Comparison of ENCODE assay signal across 8 cellular contexts in the genomic region with DNA sequence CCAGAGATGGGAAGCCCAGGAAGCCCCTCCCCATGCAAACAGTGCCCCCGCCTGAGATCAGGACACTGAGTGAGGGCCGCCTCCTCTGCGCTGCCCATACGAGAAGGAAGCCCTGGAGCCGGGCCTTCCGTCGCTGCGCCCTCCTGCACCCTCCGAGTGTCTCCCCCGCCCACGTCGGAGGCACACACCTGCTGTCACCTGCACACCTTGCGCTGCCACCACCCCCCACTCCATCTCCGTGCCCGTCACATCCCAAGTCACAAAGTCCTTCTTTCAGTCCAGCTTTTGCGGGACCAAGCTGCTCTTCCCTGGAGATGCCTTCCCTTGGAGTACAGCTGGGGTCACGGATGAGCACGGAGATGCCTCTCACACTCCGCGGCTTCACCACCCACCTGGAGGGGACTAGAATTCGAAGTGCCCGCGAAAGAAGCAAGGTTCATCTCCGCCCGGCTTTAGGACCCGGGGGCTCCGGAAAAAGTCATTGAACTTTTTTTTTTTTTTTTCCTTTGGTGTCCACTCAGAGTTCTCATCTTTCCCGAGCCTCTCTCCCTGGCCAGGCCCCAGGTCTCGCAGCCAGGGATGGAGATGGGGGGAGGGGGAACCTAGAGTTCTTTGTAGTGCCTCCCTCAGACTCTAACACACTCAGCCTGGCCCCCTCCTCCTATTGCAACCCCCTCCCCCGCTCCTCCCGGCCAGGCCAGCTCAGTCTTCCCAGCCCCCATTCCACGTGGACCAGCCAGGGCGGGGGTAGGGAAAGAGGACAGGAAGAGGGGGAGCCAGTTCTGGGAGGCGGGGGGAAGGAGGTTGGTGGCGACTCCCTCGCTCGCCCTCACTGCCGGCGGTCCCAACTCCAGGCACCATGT. TPM values are rescaled to one million over a fixed set of nuclear protein-coding genes. Genes with fewer than 3 reads are reported as not detected.
A peak's percentile ranks its signal among the peaks of the same experiment; 100 is the strongest.
DNase-seq lines count a peak whose midpoint lies in the region; ATAC-seq and TF ChIP-seq lines count a peak whose summit lies in the region.

A gene with protein sequence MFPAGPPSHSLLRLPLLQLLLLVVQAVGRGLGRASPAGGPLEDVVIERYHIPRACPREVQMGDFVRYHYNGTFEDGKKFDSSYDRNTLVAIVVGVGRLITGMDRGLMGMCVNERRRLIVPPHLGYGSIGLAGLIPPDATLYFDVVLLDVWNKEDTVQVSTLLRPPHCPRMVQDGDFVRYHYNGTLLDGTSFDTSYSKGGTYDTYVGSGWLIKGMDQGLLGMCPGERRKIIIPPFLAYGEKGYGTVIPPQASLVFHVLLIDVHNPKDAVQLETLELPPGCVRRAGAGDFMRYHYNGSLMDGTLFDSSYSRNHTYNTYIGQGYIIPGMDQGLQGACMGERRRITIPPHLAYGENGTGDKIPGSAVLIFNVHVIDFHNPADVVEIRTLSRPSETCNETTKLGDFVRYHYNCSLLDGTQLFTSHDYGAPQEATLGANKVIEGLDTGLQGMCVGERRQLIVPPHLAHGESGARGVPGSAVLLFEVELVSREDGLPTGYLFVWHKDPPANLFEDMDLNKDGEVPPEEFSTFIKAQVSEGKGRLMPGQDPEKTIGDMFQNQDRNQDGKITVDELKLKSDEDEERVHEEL (plus strand): TSS at position 829 of the 863 bp plus-strand sequence. CDS start 31 bp downstream, at position 860.

- DNase-seq in NCI-H2029 (lab: John Stamatoyannopoulos, UW) (peak; percentile 69), NCI-H2029 treated with DMSO at 0.1 percent for 48 hours (lab: John Stamatoyannopoulos, UW) (no peak), NCI-H1092 treated with DMSO at 0.1 percent for 48 hours (lab: John Stamatoyannopoulos, UW) (peak; percentile 45), WERI-Rb-1 (peak; percentile 94), coronary artery (ENCODE audit: low spot score) (no peak), kidney glomerular epithelial cell (lab: John Stamatoyannopoulos, UW) (peak; percentile 77), spleen (no peak)

- H3K27ac ChIP-seq in WERI-Rb-1 (peak within 1 kb of the TSS; percentile 96), coronary artery (peak within 1 kb of the TSS; percentile 51 to 90), spleen (peak within 1 kb of the TSS in 7 of 8 donors; percentile 40 to 85 (median 69))

- H3K4me3 ChIP-seq in WERI-Rb-1 (ENCODE audit: low read depth, low read length): peak within 1 kb of the TSS; percentile 77
- H3K4me3 ChIP-seq in coronary artery: peak within 1 kb of the TSS; percentile 95
- peak within 1 kb of the TSS; percentile 64 to 89 (median 74) for H3K4me3 ChIP-seq in spleen

- H3K36me3 ChIP-seq in WERI-Rb-1: peaks cover 33% of the 10 kb centered on the region
- H3K36me3 ChIP-seq in spleen: no peaks in the 10 kb centered on the region

- TF ChIP-seq CTCF in WERI-Rb-1 (IDR thresholded peaks at IDR 0.05; ENCODE audit: low read depth, low read length): peak; percentile 4; the same call in 1 of the 2 replicates
- no peak for TF ChIP-seq CTCF in coronary artery (IDR thresholded peaks at IDR 0.05)
- no peak for TF ChIP-seq CTCF in spleen (IDR thresholded peaks at IDR 0.05 in 8 of 11, conservative IDR thresholded peaks at IDR 0.05 in 3 of 11)

- WGBS in spleen, 5 donors: 1 to 4% (median 3%) methylated on average over 33 to 39 of the region's 39 CpGs

- H3K4me1 ChIP-seq in spleen: peaks cover 12 to 43% (median 29%) of the 10 kb centered on the region in 6 donors

- H3K9me3 ChIP-seq in WERI-Rb-1 (ENCODE audit: severe bottlenecking) (no peaks in the 10 kb centered on the region), spleen (no peaks in the 10 kb centered on the region)

- TF ChIP-seq POLR2A in spleen (IDR thresholded peaks at IDR 0.05): no peak

- intact Hi-C loops in spleen (cut with DNase I; ENCODE audit: low total_unique reads): no loop called here

- no peak for ATAC-seq in HG03097 (IDR thresholded peaks at IDR 0.05; ENCODE audit: low FRiP score, unreplicated experiment)

- no peaks in the 10 kb centered on the region for H3K27me3 ChIP-seq in WERI-Rb-1 (ENCODE audit: insufficient read depth, low read depth, severe bottlenecking)
- H3K27me3 ChIP-seq in spleen (replicated peaks in 1 of 7): peaks cover 0 to 31% (median 0%) of the 10 kb centered on the region in 7 donors

RNA-seq across cellular contexts. Expression of the gene that starts here (rescaled TPM):
- 10 to 100 TPM; 14.8 to 30.8 (median 16.7) TPM for total RNA-seq in spleen
- polyA plus RNA-seq in spleen: 10 to 100 TPM in 1 of 3 donors, 1 to 10 TPM in 2; 9.6 to 18.9 (median 9.9) TPM

Comparison
In these comparisons a context has a peak if more than half of its experiments do, and no peak if none do; other contexts are left out.
1. DNase-seq: peak in NCI-H2029 (single experiment), NCI-H1092 treated with DMSO at 0.1 percent for 48 hours (single experiment), WERI-Rb-1 (single experiment) and kidney glomerular epithelial cell (single experiment); none in NCI-H2029 treated with DMSO at 0.1 percent for 48 hours (single experiment), coronary artery (single experiment) and spleen (single experiment).
2. Peak in every context shown above with its lines, with median percentiles within 50 percentile points of each other: H3K27ac ChIP-seq and H3K4me3 ChIP-seq.